In the genomic region with DNA sequence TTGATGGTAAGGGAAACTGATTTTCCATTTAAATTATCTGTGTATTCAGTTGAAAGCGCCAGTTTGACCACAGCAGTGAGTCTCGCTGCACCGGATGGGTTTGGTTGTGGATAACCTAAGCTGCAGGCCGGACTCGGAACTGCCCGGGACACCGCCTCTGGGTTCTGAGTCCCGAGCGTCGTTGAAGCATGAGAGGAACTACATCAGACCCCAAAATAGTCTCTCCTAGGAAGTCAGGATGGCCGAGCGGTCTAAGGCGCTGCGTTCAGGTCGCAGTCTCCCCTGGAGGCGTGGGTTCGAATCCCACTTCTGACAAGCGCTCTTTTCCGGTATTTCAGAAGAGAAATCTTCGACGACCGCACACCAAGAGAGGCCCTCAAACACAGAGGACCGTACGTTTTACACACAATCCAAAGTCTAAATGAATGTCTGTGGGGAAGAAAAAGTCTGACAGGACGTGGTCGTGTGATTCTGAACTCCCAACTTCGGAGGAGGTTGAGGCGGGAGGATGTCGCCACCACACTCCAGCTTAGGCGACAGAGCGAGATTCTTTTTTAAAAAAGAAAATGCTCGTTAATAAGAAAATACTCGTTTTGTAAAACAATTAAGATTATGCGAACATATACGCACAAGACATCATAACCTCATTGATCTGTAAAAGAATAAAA, we compare ENCODE assay signal across 9 cellular contexts. TPM values are rescaled to one million over a fixed set of nuclear protein-coding genes. Genes with fewer than 3 reads are reported as not detected.
DNase-seq lines count a peak whose midpoint lies in the region; ATAC-seq and TF ChIP-seq lines count a peak whose summit lies in the region.
"Had no signal": no experiment of that assay in that cellular context is flagged by ENCODE, and none has a peak within 500 bp of the region (broad histone marks: within the 10 kb centered on the region; RNA-seq: fewer than 3 reads in every experiment).

No MANE protein-coding gene starts in this region.

- H3K79me2 ChIP-seq in OCI-LY3 (ENCODE audit: low read length): no peaks in the 10 kb centered on the region

- H3K4me1 Mint-ChIP-seq in CD8-positive, alpha-beta memory T cell: peaks cover 15 to 21% (median 19%) of the 10 kb centered on the region in 3 donors

- no peak for TF ChIP-seq CTCF in OCI-LY3 (IDR thresholded peaks at IDR 0.05; ENCODE audit: low read depth, low read length)
- TF ChIP-seq CTCF in epithelial cell of proximal tubule (conservative IDR thresholded peaks at IDR 0.05; ENCODE audit: low read depth, low read length): peak; percentile 24

- H3K9ac ChIP-seq in OCI-LY3 (ENCODE audit: low read length): peak overlapping the region; percentile 84

- H3K9me3 ChIP-seq in CD8-positive, alpha-beta memory T cell (ENCODE audit: low read length): no peaks in the 10 kb centered on the region
- no peaks in the 10 kb centered on the region for H3K9me3 ChIP-seq in OCI-LY3 (ENCODE audit: insufficient read depth, low read length)

- no peaks in the 10 kb centered on the region for H3K36me3 Mint-ChIP-seq in CD8-positive, alpha-beta memory T cell

- no peaks in the 10 kb centered on the region for H3K36me3 ChIP-seq in CD8-positive, alpha-beta memory T cell (ENCODE audit: insufficient read depth, low read length)
- H3K36me3 ChIP-seq in OCI-LY3 (replicated peaks; ENCODE audit: low read depth, low read length): no peaks in the 10 kb centered on the region

- H3K4me3 ChIP-seq in CD8-positive, alpha-beta memory T cell (ENCODE audit: low read length): peak overlapping the region; percentile 64
- H3K4me3 ChIP-seq in OCI-LY3 (ENCODE audit: low read length): peak overlapping the region; percentile 75
- peak overlapping the region; percentile 62 for H3K4me3 ChIP-seq in epithelial cell of proximal tubule (ENCODE audit: low read depth, low read length)

- H4K20me1 ChIP-seq in OCI-LY3 (ENCODE audit: insufficient read depth, low read length): no peaks in the 10 kb centered on the region

- POLR2A ChIA-PET in CD8-positive, alpha-beta memory T cell (lab: Charles Lee): interaction anchor here (0.6 to 1.6 kb wide), 6 partner anchors 10 to 163 kb away, joined by 3 to 5 read pairs (median 3); a partner anchor contains a TSS

- DNase-seq in CD8-positive, alpha-beta memory T cell: peak; percentile 70 to 93 (median 85)
- peak; percentile 92 for DNase-seq in HT-29 (ENCODE audit: low spot score)
- DNase-seq in activated T-cell treated with anti-CD3 and anti-CD28 coated beads for 4 hours: peak; percentile 80
- peak; percentile 83 for DNase-seq in epithelial cell of proximal tubule (ENCODE audit: low read depth)
- peak; percentile 91 for DNase-seq in mucosa of gallbladder (ENCODE audit: low spot score)
- DNase-seq in stimulated activated CD8-positive, alpha-beta memory T cell treated with anti-CD3 and anti-CD28 coated beads, Interleukin-4, amount 100 ng/mL, for 4 hours (ENCODE audit: low read depth in 2 of 2, low spot score in 1 of 2): peak; percentile 59 to 74

- peak overlapping the region; percentile 68 for H3K27ac ChIP-seq in CD8-positive, alpha-beta memory T cell (ENCODE audit: low read depth, low read length)
- H3K27ac ChIP-seq in OCI-LY3 (ENCODE audit: low read length): peak overlapping the region; percentile 89

- H3K27me3 Mint-ChIP-seq in CD8-positive, alpha-beta memory T cell: peaks cover 0 to 2% of the 10 kb centered on the region in 2 donors

- peak overlapping the region; percentile 81 for H2AFZ ChIP-seq in OCI-LY3 (ENCODE audit: low read depth, low read length)

- CTCF ChIA-PET in CD8-positive, alpha-beta memory T cell (lab: Charles Lee): interaction anchor here (0.6 to 10.0 kb wide), 15 partner anchors 9 to 187 kb away, joined by 3 to 127 read pairs (median 3); a partner anchor contains a TSS

- H3K4me1 ChIP-seq in CD8-positive, alpha-beta memory T cell (ENCODE audit: insufficient read depth, low read length): peaks cover 26% of the 10 kb centered on the region
- H3K4me1 ChIP-seq in OCI-LY3 (ENCODE audit: low read length): peaks cover 49% of the 10 kb centered on the region

- H3K27ac Mint-ChIP-seq in CD8-positive, alpha-beta memory T cell: no peak overlapping the region
- H3K27ac Mint-ChIP-seq: stimulated activated naive CD8-positive, alpha-beta T cell treated with anti-CD3 and anti-CD28 coated beads, Interleukin-15, Interleukin-2, amounts not matched to agents 100 ng/mL and 50 ng/mL, for 24 hours had no signal

- no peaks in the 10 kb centered on the region for H3K9me3 Mint-ChIP-seq in CD8-positive, alpha-beta memory T cell
- H3K9me3 Mint-ChIP-seq: stimulated activated naive CD8-positive, alpha-beta T cell treated with anti-CD3 and anti-CD28 coated beads, Interleukin-15, Interleukin-2, amounts not matched to agents 100 ng/mL and 50 ng/mL, for 24 hours had no signal

- no peak overlapping the region for H3K4me3 Mint-ChIP-seq in CD8-positive, alpha-beta memory T cell
- H3K4me3 Mint-ChIP-seq: stimulated activated naive CD8-positive, alpha-beta T cell treated with anti-CD3 and anti-CD28 coated beads, Interleukin-15, Interleukin-2, amounts not matched to agents 100 ng/mL and 50 ng/mL, for 24 hours had no signal

- H3K4me2 ChIP-seq in OCI-LY3 (ENCODE audit: low read length): peak overlapping the region; percentile 72

- no peaks in the 10 kb centered on the region for H3K27me3 ChIP-seq in CD8-positive, alpha-beta memory T cell (ENCODE audit: insufficient read depth, low read length, poor library complexity, severe bottlenecking)
- no peaks in the 10 kb centered on the region for H3K27me3 ChIP-seq in OCI-LY3 (ENCODE audit: low read depth, low read length)

- ATAC-seq in GM21367 (IDR thresholded peaks at IDR 0.05; ENCODE audit: unreplicated experiment): peak; percentile 38

RNA-seq across cellular contexts. Expression of a gene that starts 15.4 kb away (rescaled TPM):
- total RNA-seq in CD8-positive, alpha-beta memory T cell: under 1 TPM in 1 of 2 experiments, not detected in 1; 0.49 TPM
- polyA plus RNA-seq in CD8-positive, alpha-beta memory T cell: 0.72 TPM
- total RNA-seq in HT-29 (2014; rRNA removed; shearing (Covaris generic)): 0.13 and 0.16 TPM in 2 replicates
- total RNA-seq in epithelial cell of proximal tubule (2.5 and 6.1 TPM in 2 replicates), mucosa of gallbladder (206 TPM)

RNA-seq across cellular contexts. Expression of a gene that starts 54.8 kb away (rescaled TPM):
- 10 to 100 TPM; 29.9 to 30.1 TPM for total RNA-seq in CD8-positive, alpha-beta memory T cell
- polyA plus RNA-seq in CD8-positive, alpha-beta memory T cell: 112 TPM
- total RNA-seq in HT-29 (2014; rRNA removed; shearing (Covaris generic)): 6.8 and 10.5 TPM in 2 replicates
- 44.6 and 55.7 TPM in 2 replicates for total RNA-seq in epithelial cell of proximal tubule
- total RNA-seq in mucosa of gallbladder: 46.4 TPM

RNA-seq across cellular contexts. Expression of a gene that starts 58.7 kb away (rescaled TPM):
- total RNA-seq in CD8-positive, alpha-beta memory T cell: 10 to 100 TPM; 49.5 to 52.6 TPM
- not detected for polyA plus RNA-seq in CD8-positive, alpha-beta memory T cell
- total RNA-seq in HT-29 (2014; rRNA removed; shearing (Covaris generic)): not detected in 2 replicates
- total RNA-seq in epithelial cell of proximal tubule: not detected in 2 replicates
- total RNA-seq in mucosa of gallbladder: 1.4 TPM

Comparison
In these comparisons a context has a peak if more than half of its experiments do, and no peak if none do; other contexts are left out.
1. Peak in every context shown above with its lines: DNase-seq, ATAC-seq, H3K4me3 ChIP-seq and H3K27ac ChIP-seq.
2. RNA of a gene that starts 15.4 kb away (total RNA-seq): 206 TPM in mucosa of gallbladder (single experiment); 2.5 to 6.1 TPM in epithelial cell of proximal tubule, 0.49 TPM in CD8-positive, alpha-beta memory T cell and 0.13 to 0.16 TPM in HT-29; every median in the first group is over 10 times any median in the second.
3. RNA of a gene that starts 58.7 kb away (total RNA-seq): 49.5 to 52.6 TPM in CD8-positive, alpha-beta memory T cell; 1.4 TPM in mucosa of gallbladder (single experiment), not detected in HT-29 and not detected in epithelial cell of proximal tubule; every median in the first group is over 10 times any median in the second.